18 cellular contexts compared by ENCODE assay signal in genomic region chr7:1542329-1542728, GRCh38. TPM values are rescaled to one million over a fixed set of nuclear protein-coding genes. Genes with fewer than 3 reads are reported as not detected.
DNase-seq lines count a peak whose midpoint lies in the region; FAIRE-seq and TF ChIP-seq lines count a peak whose summit lies in the region.
"Had no signal": no experiment of that assay in that cellular context is flagged by ENCODE, and none has a peak within 500 bp of the region (broad histone marks: within the 10 kb centered on the region; RNA-seq: fewer than 3 reads in every experiment).

No MANE protein-coding gene starts in this region.

- H3K4me3 ChIP-seq in Caco-2 (ENCODE audit: low read depth, low read length) (no peak overlapping the region), astrocyte (ENCODE audit: insufficient read depth, low read depth, low read length) (no peak overlapping the region)
- H3K4me3 ChIP-seq: MG63 had no signal

- H3K4me2 ChIP-seq in astrocyte (ENCODE audit: low read length) = no peak overlapping the region

- no peaks in the 10 kb centered on the region for H3K9me3 Mint-ChIP-seq in Caco-2 (ENCODE audit: unreplicated experiment)
- H3K9me3 Mint-ChIP-seq in astrocyte (ENCODE audit: unreplicated experiment) = no peaks in the 10 kb centered on the region
- H3K9me3 Mint-ChIP-seq in mesothelial cell of epicardium = no peaks in the 10 kb centered on the region
- H3K9me3 Mint-ChIP-seq: CD8-positive, alpha-beta memory T cell had no signal

- H2AFZ ChIP-seq in astrocyte (ENCODE audit: low read depth, low read length) = no peak overlapping the region

- no peaks in the 10 kb centered on the region for H3K27me3 Mint-ChIP-seq in Caco-2 (ENCODE audit: insufficient read depth, unreplicated experiment)
- no peaks in the 10 kb centered on the region for H3K27me3 Mint-ChIP-seq in astrocyte (ENCODE audit: low read depth, unreplicated experiment)
- no peaks in the 10 kb centered on the region for H3K27me3 Mint-ChIP-seq in mesothelial cell of epicardium (ENCODE audit: low read depth)
- H3K27me3 Mint-ChIP-seq: CD8-positive, alpha-beta memory T cell had no signal

- POLR2A ChIA-PET in Caco-2 (lab: Charles Lee) = no interaction called here

- H3K27ac Mint-ChIP-seq in Caco-2 (ENCODE audit: unreplicated experiment) (peak overlapping the region; percentile 80), astrocyte (ENCODE audit: unreplicated experiment) (peak overlapping the region; percentile 69), mesothelial cell of epicardium (peak overlapping the region; percentile 66)

- DNase-seq in Caco-2 (peak in 1 of 2 experiments; percentile 24), astrocyte (ENCODE audit: low read depth) (no peak), mesothelial cell of epicardium (ENCODE audit: low spot score in 2 of 2, unreplicated experiment in 2 of 2) (no peak), Kasumi-1 (lab: John Stamatoyannopoulos, UW) (no peak), posterior cingulate gyrus (no peak), activated gamma-delta T cell (lab: John Stamatoyannopoulos, UW) (no peak)
- DNase-seq: AML-193; CD8-positive, alpha-beta memory T cell; DMS 273 treated with DMSO at 0.1 percent for 48 hours; KG1; MG63; NCI-H1105; NCI-H1694 treated with DMSO at 0.1 percent for 48 hours; NCI-H446 treated with DMSO at 0.1 percent for 48 hours; NCI-H748 treated with DMSO at 0.1 percent for 48 hours; SHP77 treated with DMSO at 0.1 percent for 48 hours had no signal

- H3K27me3 ChIP-seq in Caco-2 (replicated peaks; ENCODE audit: control insufficient read depth, insufficient read depth, low read length) (no peaks in the 10 kb centered on the region), astrocyte (ENCODE audit: insufficient read depth, low read length) (no peaks in the 10 kb centered on the region)
- H3K27me3 ChIP-seq: MG63 had no signal

- H3K4me1 ChIP-seq in Caco-2 (peaks cover 7% of the 10 kb centered on the region), astrocyte (ENCODE audit: insufficient read depth, low read length) (peaks cover 21% of the 10 kb centered on the region)

- no peak for TF ChIP-seq CTCF in 22Rv1 (IDR thresholded peaks at IDR 0.05)
- TF ChIP-seq CTCF in Caco-2 (IDR thresholded peaks at IDR 0.05; ENCODE audit: insufficient read depth in 1 of 2, low read depth in 1 of 2, low read length in 1 of 2, severe bottlenecking in 1 of 2, unreplicated experiment in 1 of 2) = no peak
- no peak for TF ChIP-seq CTCF in astrocyte (IDR thresholded peaks at IDR 0.05; ENCODE audit: insufficient read depth, low read depth, low read length)
- TF ChIP-seq CTCF in mesothelial cell of epicardium (IDR thresholded peaks at IDR 0.05; ENCODE audit: unreplicated experiment) = no peak

- CTCF ChIA-PET in Caco-2 (lab: Charles Lee) = no interaction called here

- H3K9ac ChIP-seq in astrocyte (ENCODE audit: low read length) = no peak overlapping the region

- intact Hi-C loops in Caco-2 (cut with micrococcal nuclease; ENCODE audit: unreplicated experiment) (no loop called here), posterior cingulate gyrus (cut with DNase I) (no loop called here)

- BruUV-seq in Caco-2 (replicated peaks; lab: Mats Ljungman, UMichigan) = no TSS peak

- H3K36me3 Mint-ChIP-seq in Caco-2 (ENCODE audit: insufficient read depth, unreplicated experiment) (peaks cover 80% of the 10 kb centered on the region), astrocyte (ENCODE audit: low read depth, unreplicated experiment) (peaks cover 4% of the 10 kb centered on the region), mesothelial cell of epicardium (peaks cover 5% of the 10 kb centered on the region)

- H4K20me1 ChIP-seq in astrocyte (ENCODE audit: insufficient read depth, low read length) = peaks cover 6% of the 10 kb centered on the region

- H3K4me1 Mint-ChIP-seq in Caco-2 (ENCODE audit: low read depth, unreplicated experiment) (no peaks in the 10 kb centered on the region), astrocyte (ENCODE audit: low read depth, unreplicated experiment) (peaks cover 5% of the 10 kb centered on the region), mesothelial cell of epicardium (peaks cover 10% of the 10 kb centered on the region)

- peaks cover 36% of the 10 kb centered on the region for H3K79me2 ChIP-seq in astrocyte (ENCODE audit: insufficient read depth, low read length)

- H3K9me3 ChIP-seq in Caco-2 (no peaks in the 10 kb centered on the region), astrocyte (ENCODE audit: insufficient read depth, low read depth, low read length) (no peaks in the 10 kb centered on the region)
- H3K9me3 ChIP-seq: MG63 had no signal

- H3K4me3 Mint-ChIP-seq in Caco-2 (ENCODE audit: unreplicated experiment) (no peak overlapping the region), astrocyte (ENCODE audit: unreplicated experiment) (no peak overlapping the region), mesothelial cell of epicardium (no peak overlapping the region)
- H3K4me3 Mint-ChIP-seq: CD8-positive, alpha-beta memory T cell had no signal

- H3K27ac ChIP-seq in 22Rv1 (peak overlapping the region; percentile 46), astrocyte (ENCODE audit: low read depth, low read length) (no peak overlapping the region)

- H3K36me3 ChIP-seq in Caco-2 (ENCODE audit: control insufficient read depth, insufficient read depth, low read length) (peaks cover 3% of the 10 kb centered on the region), astrocyte (ENCODE audit: insufficient read depth, low read length) (peaks cover 2% of the 10 kb centered on the region)

- no peak for FAIRE-seq in astrocyte (lab: Jason Lieb, UNC)
- FAIRE-seq: RCC 7860 had no signal

RNA-seq across cellular contexts. Expression of gene MAFK, which starts 11.8 kb away (rescaled TPM):
- total RNA-seq in Caco-2 (2022) = 30.0 and 33.3 TPM in 2 replicates
- 36.2 and 36.6 TPM in 2 replicates for total RNA-seq in astrocyte
- total RNA-seq in mesothelial cell of epicardium = 46.0 to 47.7 TPM (median 46.5 TPM) in 3 replicates

RNA-seq across cellular contexts. Expression of gene TMEM184A, which starts 13.7 kb away (rescaled TPM):
- total RNA-seq in Caco-2 (2022) (16.5 and 22.0 TPM in 2 replicates), astrocyte (1.8 and 2.1 TPM in 2 replicates), mesothelial cell of epicardium (4.3 to 5.0 TPM (median 5.0 TPM) in 3 replicates)
- total RNA-seq: CD8-positive, alpha-beta memory T cell had no signal

RNA-seq across cellular contexts. Expression of gene PSMG3, which starts 27.5 kb away (rescaled TPM):
- total RNA-seq in Caco-2 (2022) (35.1 and 38.1 TPM in 2 replicates), astrocyte (30.3 and 33.6 TPM in 2 replicates), mesothelial cell of epicardium (27.0 to 32.5 TPM (median 31.0 TPM) in 3 replicates)

RNA-seq across cellular contexts. Expression of gene INTS1, which starts 38.1 kb away (rescaled TPM):
- total RNA-seq in Caco-2 (2022) = 122 and 124 TPM in 2 replicates
- total RNA-seq in astrocyte = 81.4 and 81.9 TPM in 2 replicates
- 141 to 163 TPM (median 149 TPM) in 3 replicates for total RNA-seq in mesothelial cell of epicardium
